In genomic region chr12:3351731-3352130, GRCh38 we compare ENCODE assay signal across 18 cellular contexts.
DNase-seq lines count a peak whose midpoint lies in the region; ATAC-seq and TF ChIP-seq lines count a peak whose summit lies in the region.
"Had no signal": no experiment of that assay in that cellular context is flagged by ENCODE, and none has a peak within 500 bp of the region (broad histone marks: within the 10 kb centered on the region; RNA-seq: fewer than 3 reads in every experiment).

No MANE protein-coding gene starts in this region.

- no peaks in the 10 kb centered on the region for H3K36me3 ChIP-seq in A673 (ENCODE audit: insufficient read depth, low read length, poor library complexity, severe bottlenecking)

- CTCF ChIA-PET in A673 (lab: Charles Lee): interaction anchor here (0.6 to 1.2 kb wide), 3 partner anchors 51 to 1497 kb away, joined by 3 to 7 read pairs (median 5); no protein-coding TSS in a partner anchor

- no peaks in the 10 kb centered on the region for H3K27me3 ChIP-seq in A673 (replicated peaks; ENCODE audit: insufficient read depth, low read depth, low read length, poor library complexity)

- intact Hi-C loops in A673 (cut with micrococcal nuclease; ENCODE audit: unreplicated experiment): no loop called here

- no peaks in the 10 kb centered on the region for H3K9me3 ChIP-seq in A673 (ENCODE audit: low read depth, low read length, poor library complexity, severe bottlenecking)

- H3K27ac ChIP-seq in A673 (ENCODE audit: low read depth, low read length, poor library complexity, severe bottlenecking): no peak overlapping the region
- H3K27ac ChIP-seq in caudate nucleus (ENCODE audit: low read depth, low read length): peak overlapping the region; percentile 50
- H3K27ac ChIP-seq: 22Rv1 had no signal

- no peak overlapping the region for H3K4me3 ChIP-seq in A673 (ENCODE audit: low read depth, low read length, poor library complexity, severe bottlenecking)
- H3K4me3 ChIP-seq: GM23338 had no signal

- DNase-seq in activated effector memory CD4-positive, alpha-beta T cell treated with anti-CD3 and anti-CD28 coated beads, Interleukin-2, amount 50 U/mL, for 16 hours: peak; percentile 53
- no peak for DNase-seq in activated effector memory CD4-positive, alpha-beta T cell treated with Interleukin-2 at 50 U/mL for 16 hours
- DNase-seq in A673 (ENCODE audit: low spot score) (peak; percentile 25), caudate nucleus (lab: John Stamatoyannopoulos, UW) (peak in 8 of 61 donors; percentile 11 to 81 (median 49)), ecto neural progenitor cell (ENCODE audit: low spot score) (no peak)
- DNase-seq in stimulated activated naive CD8-positive, alpha-beta T cell treated with anti-CD3 and anti-CD28 coated beads, Interleukin-15, Interleukin-2, amounts not matched to agents 100 U/mL and 50 U/mL, for 24 hours: no peak
- DNase-seq: ACHN; C1 segment of cervical spinal cord; Calu3; CD4-positive, alpha-beta memory T cell; COR-L47; DMS53; DMS79 treated with DMSO at 0.1 percent for 48 hours; GF-D8; H9 had no signal

- H3K4me1 ChIP-seq in A673 (ENCODE audit: insufficient read depth, low read length, poor library complexity, severe bottlenecking): peaks cover 8% of the 10 kb centered on the region

- ATAC-seq in stimulated activated naive CD8-positive, alpha-beta T cell treated with anti-CD3 and anti-CD28 coated beads, Interleukin-15, Interleukin-2, amounts not matched to agents 100 U/mL and 50 U/mL, for 24 hours: no peak
- ATAC-seq: GM23338, HCT116 had no signal

- POLR2A ChIA-PET in A673 (lab: Charles Lee; ENCODE audit: low non-redundant PET): no interaction called here

- TF ChIP-seq CTCF in A673 (conservative IDR thresholded peaks at IDR 0.05; ENCODE audit: low read depth, low read length): no peak

- BruUV-seq in A673 (replicated peaks; lab: Mats Ljungman, UMichigan): TSS peak; percentile 52

Comparison
In these comparisons a context has a peak if more than half of its experiments do, and no peak if none do; other contexts are left out.
1. DNase-seq: peak in activated effector memory CD4-positive, alpha-beta T cell treated with anti-CD3 and anti-CD28 coated beads, Interleukin-2, amount 50 U/mL, for 16 hours (single experiment) and A673 (single experiment); none in activated effector memory CD4-positive, alpha-beta T cell treated with Interleukin-2 at 50 U/mL for 16 hours (single experiment), ecto neural progenitor cell (single experiment) and stimulated activated naive CD8-positive, alpha-beta T cell treated with anti-CD3 and anti-CD28 coated beads, Interleukin-15, Interleukin-2, amounts not matched to agents 100 U/mL and 50 U/mL, for 24 hours (single experiment).